11 cellular contexts compared by ENCODE assay signal in the genomic region with DNA sequence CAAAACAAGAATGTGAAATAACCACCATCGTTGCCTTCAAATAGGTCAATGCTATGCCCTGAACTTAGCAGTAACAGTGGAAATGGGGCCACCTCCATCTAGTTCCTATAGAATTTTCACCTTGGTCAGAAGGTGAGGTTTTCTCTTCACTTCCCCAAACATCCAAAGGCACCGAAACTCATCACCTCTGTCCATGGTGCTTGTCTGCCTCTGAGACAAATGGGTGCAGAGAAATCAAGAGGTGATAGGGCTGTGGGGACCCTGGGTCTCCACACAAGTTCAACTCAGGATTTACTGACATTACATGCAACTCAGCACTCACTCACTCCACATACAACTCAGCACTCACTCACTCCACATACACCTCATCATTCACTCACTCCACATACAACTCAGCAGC. TPM values are rescaled to one million over a fixed set of nuclear protein-coding genes. Genes with fewer than 3 reads are reported as not detected.
"Had no signal": no experiment of that assay in that cellular context is flagged by ENCODE, and none has a peak within 500 bp of the region (broad histone marks: within the 10 kb centered on the region; RNA-seq: fewer than 3 reads in every experiment).

No MANE protein-coding gene starts in this region.

- H3K27ac Mint-ChIP-seq: GM23338, H9, HFFc6 had no signal

- H3K4me3 Mint-ChIP-seq: GM23338, H9, HFFc6 had no signal

- ATAC-seq: GM23338 had no signal

- H3K27ac ChIP-seq: HL-60, KMS-11 had no signal

- H3K4me3 ChIP-seq: GM23338 had no signal

- DNase-seq: H9, HCEC 1CT, HFFc6, IMR-90, Karpas-422, KBM-7 had no signal

- H3K4me1 Mint-ChIP-seq: GM23338 had no signal

- H3K4me2 ChIP-seq: GM23338, KMS-11 had no signal

- H2AFZ ChIP-seq: GM23338 had no signal

RNA-seq across cellular contexts. Expression of gene TMEM132C, which starts 26.2 kb away (rescaled TPM):
- total RNA-seq: GM23338, HFFc6, HT1080, IMR-90, LHCN-M2 had no signal
- polyA plus RNA-seq: GM23338, IMR-90 had no signal
